Comparison of ENCODE assay signal across 22 cellular contexts in the genomic region with DNA sequence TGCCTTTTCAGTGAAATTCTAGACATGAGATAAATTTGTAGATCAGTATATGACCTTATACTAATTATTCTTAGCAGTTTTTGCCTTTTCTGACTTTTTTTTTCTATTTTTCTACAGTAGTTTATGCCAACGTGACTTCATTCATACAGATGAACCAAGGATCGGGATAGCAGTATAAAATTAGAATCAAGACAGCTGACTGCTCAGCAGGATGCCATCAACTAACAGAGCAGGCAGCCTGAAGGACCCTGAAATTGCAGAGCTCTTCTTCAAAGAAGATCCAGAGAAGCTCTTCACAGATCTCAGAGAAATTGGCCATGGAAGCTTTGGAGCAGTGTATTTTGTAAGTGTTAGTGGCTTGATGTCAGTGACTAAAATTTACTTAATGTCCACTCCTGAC.
DNase-seq lines count a peak whose midpoint lies in the region; ATAC-seq lines count a peak whose summit lies in the region.
"Had no signal": no experiment of that assay in that cellular context is flagged by ENCODE, and none has a peak within 500 bp of the region (broad histone marks: within the 10 kb centered on the region; RNA-seq: fewer than 3 reads in every experiment).

No MANE protein-coding gene starts in this region.

- H3K27me3 Mint-ChIP-seq in CD4-positive, CD25-positive, alpha-beta regulatory T cell: no peaks in the 10 kb centered on the region
- no peaks in the 10 kb centered on the region for H3K27me3 Mint-ChIP-seq in activated T-helper 17 cell treated with anti-CD3 and anti-CD28 coated beads, Interleukin-2, amount 50 U/mL, for 72 hours
- no peaks in the 10 kb centered on the region for H3K27me3 Mint-ChIP-seq in naive thymus-derived CD4-positive, alpha-beta T cell
- H3K27me3 Mint-ChIP-seq: effector memory CD8-positive, alpha-beta T cell had no signal

- no peak overlapping the region for H3K27ac ChIP-seq in CD4-positive, CD25-positive, alpha-beta regulatory T cell (ENCODE audit: insufficient read depth, low read length, poor library complexity, severe bottlenecking)
- no peak overlapping the region for H3K27ac ChIP-seq in naive thymus-derived CD4-positive, alpha-beta T cell (ENCODE audit: low read depth, low read length)
- H3K27ac ChIP-seq: ascending aorta, esophagus squamous epithelium, ovary, sigmoid colon, SK-N-MC had no signal

- DNase-seq in NCI-H2171 treated with DMSO at 0.1 percent for 48 hours (lab: John Stamatoyannopoulos, UW): peak; percentile 51
- no peak for DNase-seq in NCI-H2171 (lab: John Stamatoyannopoulos, UW)
- DNase-seq in CD4-positive, CD25-positive, alpha-beta regulatory T cell: no peak
- no peak for DNase-seq in naive thymus-derived CD4-positive, alpha-beta T cell
- no peak for DNase-seq in DMS114 treated with DMSO at 0.1 percent for 48 hours (lab: John Stamatoyannopoulos, UW; ENCODE audit: unreplicated experiment)
- DNase-seq: activated CD4-positive, alpha-beta T cell treated with anti-CD3 and anti-CD28 coated beads, Interleukin-2, amount 50 U/mL, for 1 hour; activated CD8-positive, alpha-beta memory T cell treated with anti-CD3 and anti-CD28 coated beads, Interleukin-2, amount 50 U/mL, for 48 hours; activated gamma-delta T cell treated with Interleukin-2 at 50 U/mL for 16 hours; Calu3; effector memory CD8-positive, alpha-beta T cell; EL; esophagus squamous epithelium; mammary epithelial cell; NCI-H2029; ovary; sigmoid colon had no signal

- intact Hi-C loops in naive thymus-derived CD4-positive, alpha-beta T cell (cut with micrococcal nuclease): no loop called here

- H3K4me1 Mint-ChIP-seq in CD4-positive, CD25-positive, alpha-beta regulatory T cell: peaks cover 32 to 53% (median 38%) of the 10 kb centered on the region in 4 donors
- peaks cover 16% of the 10 kb centered on the region for H3K4me1 Mint-ChIP-seq in activated T-helper 17 cell treated with anti-CD3 and anti-CD28 coated beads, Interleukin-2, amount 50 U/mL, for 72 hours
- H3K4me1 Mint-ChIP-seq in naive thymus-derived CD4-positive, alpha-beta T cell: peaks cover 15 to 43% (median 37%) of the 10 kb centered on the region in 7 donors

- ATAC-seq in CD4-positive, CD25-positive, alpha-beta regulatory T cell (ENCODE audit: low read depth in 2 of 2): no peak
- no peak for ATAC-seq in activated T-helper 17 cell treated with anti-CD3 and anti-CD28 coated beads, Interleukin-2, amount 50 U/mL, for 72 hours (replicated peaks)
- no peak for ATAC-seq in naive thymus-derived CD4-positive, alpha-beta T cell
- ATAC-seq in HG03354 (IDR thresholded peaks at IDR 0.05; ENCODE audit: poor library complexity, severe bottlenecking, unreplicated experiment) (no peak), HG02588 (IDR thresholded peaks at IDR 0.05; ENCODE audit: unreplicated experiment) (no peak)
- ATAC-seq: effector memory CD8-positive, alpha-beta T cell; GM23338 had no signal

- peaks cover 33% of the 10 kb centered on the region for H3K36me3 ChIP-seq in CD4-positive, CD25-positive, alpha-beta regulatory T cell (ENCODE audit: control insufficient read depth, insufficient read depth, low read length)
- H3K36me3 ChIP-seq in naive thymus-derived CD4-positive, alpha-beta T cell (ENCODE audit: control insufficient read depth in 2 of 3, insufficient read depth in 3 of 3, low read length in 3 of 3): peaks cover 0 to 25% (median 0%) of the 10 kb centered on the region in 3 experiments
- H3K36me3 ChIP-seq: ovary had no signal

- peaks cover 12% of the 10 kb centered on the region for H3K4me1 ChIP-seq in CD4-positive, CD25-positive, alpha-beta regulatory T cell (ENCODE audit: control insufficient read depth, insufficient read depth, low read length, poor library complexity, severe bottlenecking)
- peaks cover 0 to 9% of the 10 kb centered on the region in 2 donors for H3K4me1 ChIP-seq in naive thymus-derived CD4-positive, alpha-beta T cell (ENCODE audit: control insufficient read depth in 2 of 2, insufficient read depth in 2 of 2, low read length in 2 of 2)
- H3K4me1 ChIP-seq: ascending aorta had no signal

- H3K4me3 Mint-ChIP-seq in CD4-positive, CD25-positive, alpha-beta regulatory T cell: no peak overlapping the region
- no peak overlapping the region for H3K4me3 Mint-ChIP-seq in activated T-helper 17 cell treated with anti-CD3 and anti-CD28 coated beads, Interleukin-2, amount 50 U/mL, for 72 hours
- H3K4me3 Mint-ChIP-seq in naive thymus-derived CD4-positive, alpha-beta T cell: no peak overlapping the region
- H3K4me3 Mint-ChIP-seq: effector memory CD8-positive, alpha-beta T cell; GM23338 had no signal

- peaks cover 31% of the 10 kb centered on the region for H3K36me3 Mint-ChIP-seq in CD4-positive, CD25-positive, alpha-beta regulatory T cell
- peaks cover 51% of the 10 kb centered on the region for H3K36me3 Mint-ChIP-seq in activated T-helper 17 cell treated with anti-CD3 and anti-CD28 coated beads, Interleukin-2, amount 50 U/mL, for 72 hours (ENCODE audit: low read depth)
- H3K36me3 Mint-ChIP-seq in naive thymus-derived CD4-positive, alpha-beta T cell: peaks cover 4 to 40% (median 29%) of the 10 kb centered on the region in 5 donors

- H3K9me3 ChIP-seq in CD4-positive, CD25-positive, alpha-beta regulatory T cell (ENCODE audit: control insufficient read depth in 2 of 2, low read length in 2 of 2): no peaks in the 10 kb centered on the region
- no peaks in the 10 kb centered on the region for H3K9me3 ChIP-seq in naive thymus-derived CD4-positive, alpha-beta T cell (ENCODE audit: control insufficient read depth in 2 of 3, low read length in 3 of 3)
- H3K9me3 ChIP-seq: ascending aorta, esophagus squamous epithelium, ovary, sigmoid colon had no signal

- no peaks in the 10 kb centered on the region for H3K9me3 Mint-ChIP-seq in CD4-positive, CD25-positive, alpha-beta regulatory T cell
- no peaks in the 10 kb centered on the region for H3K9me3 Mint-ChIP-seq in activated T-helper 17 cell treated with anti-CD3 and anti-CD28 coated beads, Interleukin-2, amount 50 U/mL, for 72 hours
- H3K9me3 Mint-ChIP-seq in naive thymus-derived CD4-positive, alpha-beta T cell: no peaks in the 10 kb centered on the region
- H3K9me3 Mint-ChIP-seq: effector memory CD8-positive, alpha-beta T cell had no signal

- CTCF ChIA-PET in naive thymus-derived CD4-positive, alpha-beta T cell (lab: Charles Lee): no interaction called here

- H3K27ac Mint-ChIP-seq in CD4-positive, CD25-positive, alpha-beta regulatory T cell: peak overlapping the region in 2 of 3 donors; percentile 28 to 77
- peak overlapping the region; percentile 23 for H3K27ac Mint-ChIP-seq in activated T-helper 17 cell treated with anti-CD3 and anti-CD28 coated beads, Interleukin-2, amount 50 U/mL, for 72 hours
- H3K27ac Mint-ChIP-seq in naive thymus-derived CD4-positive, alpha-beta T cell: peak overlapping the region in 5 of 9 donors; percentile 3 to 53 (median 48)

- no peaks in the 10 kb centered on the region for H3K27me3 ChIP-seq in CD4-positive, CD25-positive, alpha-beta regulatory T cell (ENCODE audit: control insufficient read depth, insufficient read depth, low read length)
- H3K27me3 ChIP-seq in naive thymus-derived CD4-positive, alpha-beta T cell (ENCODE audit: control insufficient read depth in 2 of 2, insufficient read depth in 2 of 2, low read length in 2 of 2): no peaks in the 10 kb centered on the region
- H3K27me3 ChIP-seq: ascending aorta, esophagus squamous epithelium, ovary, sigmoid colon had no signal

- POLR2A ChIA-PET in naive thymus-derived CD4-positive, alpha-beta T cell (lab: Charles Lee): no interaction called here

- no peak overlapping the region for H3K4me3 ChIP-seq in CD4-positive, CD25-positive, alpha-beta regulatory T cell (ENCODE audit: low read depth, low read length)
- H3K4me3 ChIP-seq in naive thymus-derived CD4-positive, alpha-beta T cell (ENCODE audit: low read length): no peak overlapping the region
- H3K4me3 ChIP-seq: ascending aorta, esophagus squamous epithelium, GM23338, ovary, sigmoid colon, SK-N-MC had no signal
